Comparison of ENCODE assay signal across 2 cellular contexts in genomic region chr6:155327326-155328073, GRCh38.
TF ChIP-seq lines count a peak whose summit lies in the region.

No MANE protein-coding gene starts in this region.

TF ChIP-seq in endothelial cell of umbilical vein, 7 proteins besides CTCF, POLR2A, EP300 and RAD21 (continued from another document):
- TF ChIP-seq JUN (IDR thresholded peaks at IDR 0.05; ENCODE audit: borderline replicate concordance, insufficient read depth, insufficient read length, low read depth) (no peak), EZH2 (IDR thresholded peaks at IDR 0.05; ENCODE audit: borderline replicate concordance, low read depth, low read length, severe bottlenecking) (no peak)

TF ChIP-seq in neural cell, 6 proteins besides CTCF, POLR2A, EP300 and RAD21 (continued from another document):
- TF ChIP-seq REST (IDR thresholded peaks at IDR 0.05; ENCODE audit: borderline replicate concordance), result no peak
